Comparison of ENCODE assay signal across 23 cellular contexts in genomic region chr9:133775951-133776905, GRCh38. TPM values are rescaled to one million over a fixed set of nuclear protein-coding genes. Genes with fewer than 3 reads are reported as not detected.
DNase-seq lines count a peak whose midpoint lies in the region; ATAC-seq, FAIRE-seq and TF ChIP-seq lines count a peak whose summit lies in the region.
"Had no signal": no experiment of that assay in that cellular context is flagged by ENCODE, and none has a peak within 500 bp of the region (broad histone marks: within the 10 kb centered on the region; RNA-seq: fewer than 3 reads in every experiment).

No MANE protein-coding gene starts in this region.

- H3K79me1 ChIP-seq in trophoblast cell (ENCODE audit: low read length): no peaks in the 10 kb centered on the region

- H3K27ac Mint-ChIP-seq in CD14-positive monocyte: no peak overlapping the region
- no peak overlapping the region for H3K27ac Mint-ChIP-seq in chondrocyte (ENCODE audit: unreplicated experiment)
- H3K27ac Mint-ChIP-seq: CD4-positive, alpha-beta T cell had no signal

- no peak overlapping the region for H4K12ac ChIP-seq in trophoblast cell (ENCODE audit: low read depth, low read length)

- no peak for ATAC-seq in left lung
- ATAC-seq: SK-N-SH treated with all-trans-retinoic acid at 6 μM for 48 hours had no signal

- TF ChIP-seq CTCF in CD14-positive monocyte (IDR thresholded peaks at IDR 0.05) (no peak), chondrocyte (IDR thresholded peaks at IDR 0.05) (no peak), left lung (IDR thresholded peaks at IDR 0.05) (no peak)

- no peak overlapping the region for H3K14ac ChIP-seq in trophoblast cell (ENCODE audit: low read length)

- H3K9me3 ChIP-seq in left lung (peaks cover 0 to 15% of the 10 kb centered on the region in 2 donors), trophoblast cell (ENCODE audit: insufficient read depth, low read depth, low read length) (peaks cover 8% of the 10 kb centered on the region)
- H3K9me3 ChIP-seq: MG63 had no signal

- H3K9ac ChIP-seq in trophoblast cell (ENCODE audit: low read length): no peak overlapping the region
- H3K9ac ChIP-seq: GM23248 had no signal

- H3K27ac ChIP-seq in left lung (no peak overlapping the region), trophoblast cell (ENCODE audit: low read depth, low read length) (no peak overlapping the region)
- H3K27ac ChIP-seq: GM23248, Peyer's patch had no signal

- no peaks in the 10 kb centered on the region for H3K4me1 ChIP-seq in left lung
- no peaks in the 10 kb centered on the region for H3K4me1 ChIP-seq in trophoblast cell (ENCODE audit: control insufficient read depth in 1 of 2, insufficient read depth in 2 of 2, low read length in 2 of 2)
- H3K4me1 ChIP-seq: Caco-2, Peyer's patch had no signal

- no peak overlapping the region for H3K23ac ChIP-seq in trophoblast cell (ENCODE audit: low read length)

- no peak overlapping the region for H4K8ac ChIP-seq in trophoblast cell (ENCODE audit: low read depth, low read length)

- no peak overlapping the region for H2BK12ac ChIP-seq in trophoblast cell (ENCODE audit: low read length)

- H3K9me3 Mint-ChIP-seq in CD14-positive monocyte: peaks cover 0 to 19% (median 13%) of the 10 kb centered on the region in 7 donors
- H3K9me3 Mint-ChIP-seq in chondrocyte (ENCODE audit: low read depth): no peaks in the 10 kb centered on the region

- H3K4me2 ChIP-seq in trophoblast cell (ENCODE audit: low read length): no peak overlapping the region

- intact Hi-C loops in CD14-positive monocyte (cut with micrococcal nuclease): no loop called here
- intact Hi-C loops in left lung (cut with DNase I): no loop called here

- no peak overlapping the region for H2AK5ac ChIP-seq in trophoblast cell (ENCODE audit: low read length)

- H3K4me3 ChIP-seq in left lung (no peak overlapping the region), trophoblast cell (ENCODE audit: low read depth, low read length) (no peak overlapping the region)
- H3K4me3 ChIP-seq: GM23248, MG63, Peyer's patch had no signal

- H3K18ac ChIP-seq in trophoblast cell (ENCODE audit: low read length): peak overlapping the region; percentile 21

- H2BK5ac ChIP-seq in trophoblast cell (ENCODE audit: low read depth, low read length, poor library complexity): no peak overlapping the region

- H3K79me2 ChIP-seq in trophoblast cell (ENCODE audit: control insufficient read depth, insufficient read depth, low read length, poor library complexity): no peaks in the 10 kb centered on the region

- H3K36me3 Mint-ChIP-seq in CD14-positive monocyte (peaks cover 69 to 91% of the 10 kb centered on the region in 2 donors), chondrocyte (ENCODE audit: low read depth) (peaks cover 8% of the 10 kb centered on the region)

- no peak overlapping the region for H3K4ac ChIP-seq in trophoblast cell (ENCODE audit: low read depth, low read length)

- H3K4me1 Mint-ChIP-seq in CD14-positive monocyte: no peaks in the 10 kb centered on the region
- H3K4me1 Mint-ChIP-seq in chondrocyte (ENCODE audit: low read depth): no peaks in the 10 kb centered on the region

- no peak for FAIRE-seq in HTR-8/SVneo (lab: Jason Lieb, UNC)
- FAIRE-seq: G401.6, GM19239 had no signal

- H3K4me3 Mint-ChIP-seq in CD14-positive monocyte: no peak overlapping the region
- no peak overlapping the region for H3K4me3 Mint-ChIP-seq in chondrocyte (ENCODE audit: unreplicated experiment)
- H3K4me3 Mint-ChIP-seq: CD4-positive, alpha-beta T cell had no signal

- H2BK120ac ChIP-seq in trophoblast cell (ENCODE audit: insufficient read depth, low read length, poor library complexity): no peak overlapping the region

- whole genome bisulfite sequencing in trophoblast cell (ENCODE audit: extremely low coverage, insufficient coverage, insufficient read length): no CpG with 5 or more reads among the region's 27 CpGs

- H2AFZ ChIP-seq in trophoblast cell (ENCODE audit: insufficient read depth, low read length, poor library complexity): no peak overlapping the region
- H2AFZ ChIP-seq: GM23248 had no signal

- DNase-seq in CD14-positive monocyte (ENCODE audit: low spot score): peak; percentile 43
- peak; percentile 86 for DNase-seq in chondrocyte (ENCODE audit: low spot score)
- DNase-seq in left lung: peak; percentile 27 to 73
- DNase-seq in trophoblast cell: no peak
- DNase-seq in HTR-8/SVneo (ENCODE audit: insufficient read length, low spot score): no peak
- no peak for DNase-seq in iPS-NIHi7 (ENCODE audit: extremely low spot score)
- DNase-seq in activated effector memory CD4-positive, alpha-beta T cell treated with Interleukin-2 at 50 U/mL for 16 hours: no peak
- no peak for DNase-seq in MV-4-11 (lab: John Stamatoyannopoulos, UW)
- DNase-seq: Caco-2; CD4-positive, alpha-beta T cell; GM23248; HCEC 1CT; Kasumi-1; MG63; NCI-H1092; NCI-H2081; NCI-H446 treated with DMSO at 0.1 percent for 48 hours; NK-92 treated with Interleukin-12 subunit alpha and Interleukin-12 subunit beta, amount 100 ng/mL, for 24 hours; SHP77 had no signal

- no peak overlapping the region for H4K91ac ChIP-seq in trophoblast cell (ENCODE audit: low read depth, low read length)

- H3K36me3 ChIP-seq in left lung (peaks cover 0 to 72% of the 10 kb centered on the region in 2 donors), trophoblast cell (ENCODE audit: control insufficient read depth in 1 of 2, insufficient read depth in 2 of 2, low read length in 2 of 2) (peaks cover 90 to 95% of the 10 kb centered on the region in 2 experiments)

- H3K27me3 Mint-ChIP-seq in CD14-positive monocyte (ENCODE audit: low read depth in 3 of 3) (peaks cover 0 to 4% (median 2%) of the 10 kb centered on the region in 3 donors), chondrocyte (ENCODE audit: low read depth) (no peaks in the 10 kb centered on the region)
- H3K27me3 Mint-ChIP-seq: CD4-positive, alpha-beta T cell had no signal

- H3K27me3 ChIP-seq in left lung (no peaks in the 10 kb centered on the region), trophoblast cell (ENCODE audit: insufficient read depth, low read length) (no peaks in the 10 kb centered on the region)
- H3K27me3 ChIP-seq: MG63, Peyer's patch had no signal

RNA-seq across cellular contexts. Expression of gene SARDH, which starts 38.1 kb away (rescaled TPM):
- polyA plus RNA-seq in CD14-positive monocyte: not detected
- 0.74 to 1.2 TPM in 2 of 3 replicates, not detected in the other for total RNA-seq in chondrocyte
- 1 to 10 TPM; 3.9 to 5.9 TPM for total RNA-seq in left lung
- 0.88 and 0.90 TPM in 2 replicates for polyA plus RNA-seq in trophoblast cell (2013)

Comparison
In these comparisons a context has a peak if more than half of its experiments do, and no peak if none do; other contexts are left out.
1. DNase-seq: peak in CD14-positive monocyte (single experiment), chondrocyte (single experiment) and left lung (2 of 2); none in trophoblast cell (0 of 2), HTR-8/SVneo (single experiment), iPS-NIHi7 (single experiment), activated effector memory CD4-positive, alpha-beta T cell treated with Interleukin-2 at 50 U/mL for 16 hours (single experiment) and MV-4-11 (single experiment).